Comparison of ENCODE assay signal across 8 cellular contexts in genomic region chr19:737591-738093, GRCh38. TPM values are rescaled to one million over a fixed set of nuclear protein-coding genes. Genes with fewer than 3 reads are reported as not detected.
DNase-seq lines count a peak whose midpoint lies in the region; ATAC-seq and TF ChIP-seq lines count a peak whose summit lies in the region.

No MANE protein-coding gene starts in this region.

- no peak for TF ChIP-seq POLR2A in Peyer's patch (IDR thresholded peaks at IDR 0.05)

- H3K36me3 ChIP-seq in Peyer's patch: no peaks in the 10 kb centered on the region
- peaks cover 0 to 29% (median 0%) of the 10 kb centered on the region in 9 donors for H3K36me3 ChIP-seq in heart right ventricle

- 41 to 46% methylated on average over 22 of the region's 22 CpGs for WGBS in heart right ventricle, 2 donors

- peak overlapping the region in 3 of 4 donors; percentile 80 to 94 (median 90) for H3K27ac ChIP-seq in Peyer's patch
- H3K27ac ChIP-seq in heart right ventricle: no peak overlapping the region

- H3K27me3 ChIP-seq in Peyer's patch (no peaks in the 10 kb centered on the region), heart right ventricle (no peaks in the 10 kb centered on the region)

- H3K4me1 ChIP-seq in Peyer's patch: peaks cover 0 to 20% (median under 1%) of the 10 kb centered on the region in 4 donors
- peaks cover 0 to 9% (median 0%) of the 10 kb centered on the region in 9 donors for H3K4me1 ChIP-seq in heart right ventricle

- H3K4me3 ChIP-seq in Peyer's patch: no peak overlapping the region
- H3K4me3 ChIP-seq in heart right ventricle: no peak overlapping the region

- intact Hi-C loops in heart right ventricle (cut with DNase I): loop anchor here in 3 of 10 donors (2.0 to 10.0 kb wide), 3 partner anchors 71 to 150 kb away; partner anchors contain the start of gene HCN2 (in 1 of the 3)

- ATAC-seq in heart right ventricle: peak in 7 of 8 donors; percentile 16 to 48 (median 40)
- no peak for ATAC-seq in HG02870 (IDR thresholded peaks at IDR 0.05; ENCODE audit: unreplicated experiment)
- no peak for ATAC-seq in GM18517 (IDR thresholded peaks at IDR 0.05; ENCODE audit: unreplicated experiment)

- H3K9me3 ChIP-seq in Peyer's patch (no peaks in the 10 kb centered on the region), heart right ventricle (no peaks in the 10 kb centered on the region)

- TF ChIP-seq CTCF in Peyer's patch (IDR thresholded peaks at IDR 0.05): peak in 5 of 6 experiments; percentile 25 to 72 (median 63)
- TF ChIP-seq CTCF in heart right ventricle (IDR thresholded peaks at IDR 0.05): peak; percentile 29 to 68 (median 58)

- peak; percentile 1 for DNase-seq in NCI-H2107 treated with DMSO at 0.1 percent for 48 hours (lab: John Stamatoyannopoulos, UW; ENCODE audit: unreplicated experiment)
- DNase-seq in NCI-H2107 (lab: John Stamatoyannopoulos, UW): no peak
- peak; percentile 28 to 79 (median 67) for DNase-seq in Peyer's patch
- peak; percentile 26 for DNase-seq in activated effector memory CD4-positive, alpha-beta T cell treated with Interleukin-2 at 50 U/mL for 16 hours
- DNase-seq in heart right ventricle: peak in 1 of 2 donors; percentile 59
- peak; percentile 22 to 48 (median 42) for DNase-seq in stimulated activated CD4-positive, alpha-beta T cell treated with anti-CD3 and anti-CD28 coated beads, Interleukin-12 subunit alpha, Interleukin-12 subunit beta, amount 100 ng/mL, for 48 hours (ENCODE audit: low read depth in 2 of 3, low spot score in 1 of 3)

RNA-seq across cellular contexts. Expression of gene MISP, which starts 13.3 kb away (rescaled TPM):
- total RNA-seq in Peyer's patch: 100 to 1,000 TPM; 116 to 828 (median 637) TPM
- total RNA-seq in heart right ventricle: not detected
- under 1 TPM in 1 of 2 donors, not detected in 1; 0.01 TPM for polyA plus RNA-seq in heart right ventricle

RNA-seq across cellular contexts. Expression of gene PALM, which starts 28.9 kb away (rescaled TPM):
- total RNA-seq in Peyer's patch (10 to 100 TPM in 3 of 4 donors, 1 to 10 TPM in 1; 7.5 to 33.8 (median 21.6) TPM), heart right ventricle (10 to 100 TPM; 12.5 to 33.0 (median 17.7) TPM)
- 10 to 100 TPM; 18.9 to 36.7 TPM for polyA plus RNA-seq in heart right ventricle

RNA-seq across cellular contexts. Expression of gene PRSS57, which starts 42.4 kb away (rescaled TPM):
- total RNA-seq in Peyer's patch: not detected
- total RNA-seq in heart right ventricle: not detected
- under 1 TPM in 1 of 2 donors, not detected in 1; 0.06 TPM for polyA plus RNA-seq in heart right ventricle

RNA-seq across cellular contexts. Expression of gene PTBP1, which starts 59.6 kb away (rescaled TPM):
- total RNA-seq in Peyer's patch (100 to 1,000 TPM; 173 to 436 (median 229) TPM), heart right ventricle (100 to 1,000 TPM in 1 of 10 donors, 10 to 100 TPM in 9; 46.2 to 106 (median 56.8) TPM)
- polyA plus RNA-seq in heart right ventricle: 10 to 100 TPM; 48.2 to 74.3 TPM

Comparison
In these comparisons a context has a peak if more than half of its experiments do, and no peak if none do; other contexts are left out.
1. H3K27ac ChIP-seq: peak in Peyer's patch (3 of 4); none in heart right ventricle (0 of 10).
2. ATAC-seq: peak in heart right ventricle (7 of 8); none in HG02870 (single experiment) and GM18517 (single experiment).
3. RNA of gene MISP, which starts 13.3 kb away (total RNA-seq): 116 to 828 TPM in Peyer's patch; not detected in heart right ventricle; every median in the first group is over 100 times any median in the second.